Comparison of ENCODE assay signal across 2 cellular contexts in genomic region chr10:110226926-110227641, GRCh38.
A peak's percentile ranks its signal among the peaks of the same experiment; 100 is the strongest.
TF ChIP-seq lines count a peak whose summit lies in the region.

No MANE protein-coding gene starts in this region.

TF ChIP-seq in Ishikawa, 13 proteins besides CTCF, POLR2A, EP300 and RAD21 (continued from another document):
- TF ChIP-seq MAX (IDR thresholded peaks at IDR 0.05), result peak; percentile 66
- 0 out of 2 replicates have a peak, but pooled peaks have one; percentile 10 for TF ChIP-seq YY1 (IDR thresholded peaks at IDR 0.05; ENCODE audit: low read depth)
- TF ChIP-seq TAF1 (IDR thresholded peaks at IDR 0.05; ENCODE audit: low read depth), result no peak
- TF ChIP-seq FOXM1 (IDR thresholded peaks at IDR 0.05; ENCODE audit: borderline replicate concordance, low read depth), result no peak
- peak; percentile 12; the same call in 1 of the 2 replicates for TF ChIP-seq TCF12 (IDR thresholded peaks at IDR 0.05; ENCODE audit: low read depth)

TF ChIP-seq in K562, 482 proteins besides CTCF, POLR2A, EP300 and RAD21 (continued from another document and continues in another):
- 0 out of 2 replicates have a peak, but pooled peaks have one; percentile 22 for TF ChIP-seq NCOA1 (IDR thresholded peaks at IDR 0.05; ENCODE audit: low read depth)
- no peak for TF ChIP-seq ZNF282 (CRISPR knock-in tag; IDR thresholded peaks at IDR 0.05)
- no peak for TF ChIP-seq ZC3H11A (IDR thresholded peaks at IDR 0.05; ENCODE audit: low read depth, low read length)
- TF ChIP-seq ZNF311 (CRISPR knock-in tag; IDR thresholded peaks at IDR 0.05), result no peak
- no peak for TF ChIP-seq ZNF830 (CRISPR knock-in tag; IDR thresholded peaks at IDR 0.05)
- peak in 1 of 2 experiments; percentile 32; a peak in 1 of 4 replicates for TF ChIP-seq ZNF639 (CRISPR knock-in tag; conservative IDR thresholded peaks at IDR 0.05 in 1 of 2, IDR thresholded peaks at IDR 0.05 in 1 of 2)
- no peak for TF ChIP-seq ZBTB12 (CRISPR knock-in tag; IDR thresholded peaks at IDR 0.05)
- no peak for TF ChIP-seq HNRNPK (IDR thresholded peaks at IDR 0.05; ENCODE audit: low read depth, low read length, poor library complexity, severe bottlenecking)
- TF ChIP-seq LARP7 (IDR thresholded peaks at IDR 0.05), result no peak
- TF ChIP-seq ARHGAP35 (IDR thresholded peaks at IDR 0.05; ENCODE audit: partially characterized antibody), result no peak
- no peak for TF ChIP-seq BACH1 (tag; IDR thresholded peaks at IDR 0.05)
- peak; percentile 56 for TF ChIP-seq CXXC5 (CRISPR knock-in tag; IDR thresholded peaks at IDR 0.05)
- TF ChIP-seq MYC (IDR thresholded peaks at IDR 0.05; ENCODE audit: low read depth, low read length), result peak; percentile 58
- TF ChIP-seq MYC (CRISPR knock-in tag; IDR thresholded peaks at IDR 0.05; ENCODE audit: borderline replicate concordance, low read depth), result no peak
- TF ChIP-seq ZNF143 (CRISPR knock-in tag; IDR thresholded peaks at IDR 0.05), result no peak
- peak; percentile 38; the same call in 1 of the 2 replicates for TF ChIP-seq TFAP4 (CRISPR knock-in tag; IDR thresholded peaks at IDR 0.05; ENCODE audit: borderline replicate concordance)
- TF ChIP-seq TSC22D4 (tag; IDR thresholded peaks at IDR 0.05), result no peak
- TF ChIP-seq THRB (CRISPR knock-in tag; conservative IDR thresholded peaks at IDR 0.05), result 0 out of 2 replicates have a peak, but pooled peaks have one; percentile 49
- no peak for TF ChIP-seq ZBTB33 (CRISPR knock-in tag; IDR thresholded peaks at IDR 0.05)
- TF ChIP-seq GATAD2A (IDR thresholded peaks at IDR 0.05), result peak; percentile 74; the same call in 1 of the 2 replicates
- TF ChIP-seq ETV1 (tag; conservative IDR thresholded peaks at IDR 0.05; ENCODE audit: low read depth), result no peak
- TF ChIP-seq NCOA6 (IDR thresholded peaks at IDR 0.05), result no peak
- peak; percentile 24; the same call in 1 of the 2 replicates for TF ChIP-seq NFIC (IDR thresholded peaks at IDR 0.05)
- no peak for TF ChIP-seq ZNF121 (CRISPR knock-in tag; conservative IDR thresholded peaks at IDR 0.05)
- peak; percentile 40; the same call in 1 of the 2 replicates for TF ChIP-seq DPF2 (IDR thresholded peaks at IDR 0.05)
- 0 out of 2 replicates have a peak, but pooled peaks have one; percentile 22 for TF ChIP-seq CTBP1 (IDR thresholded peaks at IDR 0.05; ENCODE audit: borderline replicate concordance)
- peak; percentile 56 for TF ChIP-seq GABPB1 (CRISPR knock-in tag; IDR thresholded peaks at IDR 0.05)
- peak; percentile 75; the same call in 1 of the 2 replicates for TF ChIP-seq ELF4 (CRISPR knock-in tag; IDR thresholded peaks at IDR 0.05)
- no peak for TF ChIP-seq ZNF766 (CRISPR knock-in tag; conservative IDR thresholded peaks at IDR 0.05)
- no peak for TF ChIP-seq E2F5 (CRISPR knock-in tag; IDR thresholded peaks at IDR 0.05)
- peak; percentile 31; the same call in 1 of the 2 replicates for TF ChIP-seq EP400 (IDR thresholded peaks at IDR 0.05)
- TF ChIP-seq VEZF1 (CRISPR knock-in tag; IDR thresholded peaks at IDR 0.05), result peak; percentile 81
- no peak for TF ChIP-seq POLR2H (tag; IDR thresholded peaks at IDR 0.05; ENCODE audit: low read depth)
- TF ChIP-seq HLTF (IDR thresholded peaks at IDR 0.05), result no peak
- TF ChIP-seq MBD1 (CRISPR knock-in tag; IDR thresholded peaks at IDR 0.05), result no peak
- no peak for TF ChIP-seq RREB1 (CRISPR knock-in tag; IDR thresholded peaks at IDR 0.05)
- 0 out of 4 replicates have a peak, but pooled peaks of 1 of the 2 experiments have one; percentile 8 for TF ChIP-seq SIN3A (IDR thresholded peaks at IDR 0.05; ENCODE audit: borderline replicate concordance in 2 of 2, control insufficient read depth in 1 of 2, low read depth in 2 of 2, low read length in 2 of 2)
- no peak for TF ChIP-seq ADNP (tag; IDR thresholded peaks at IDR 0.05)
- TF ChIP-seq MYNN (IDR thresholded peaks at IDR 0.05), result no peak
- no peak for TF ChIP-seq MYNN (CRISPR knock-in tag; IDR thresholded peaks at IDR 0.05)
- no peak for TF ChIP-seq NEUROD1 (IDR thresholded peaks at IDR 0.05; ENCODE audit: borderline replicate concordance, low read depth, low read length, partially characterized antibody)
- no peak for TF ChIP-seq CBFA2T3 (IDR thresholded peaks at IDR 0.05)
- TF ChIP-seq XRCC5 (IDR thresholded peaks at IDR 0.05; ENCODE audit: low read depth, low read length), result no peak
- TF ChIP-seq POLR2G (IDR thresholded peaks at IDR 0.05; ENCODE audit: low read depth, low read length), result 0 out of 2 replicates have a peak, but pooled peaks have one; percentile 10
- TF ChIP-seq CCNT2 (IDR thresholded peaks at IDR 0.05; ENCODE audit: borderline replicate concordance, extremely low read depth, insufficient read length, low read depth, low read length), result peak; percentile 30
- no peak for TF ChIP-seq TBL1XR1 (IDR thresholded peaks at IDR 0.05; ENCODE audit: low read length in 2 of 2)
- no peak for TF ChIP-seq NFATC3 (IDR thresholded peaks at IDR 0.05)
- TF ChIP-seq HDAC1 (IDR thresholded peaks at IDR 0.05), result peak in 1 of 2 experiments; percentile 90; a peak in 2 of 4 replicates
- no peak for TF ChIP-seq PTRF (tag; IDR thresholded peaks at IDR 0.05)
- peak; percentile 47 for TF ChIP-seq BHLHE40 (IDR thresholded peaks at IDR 0.05; ENCODE audit: low read length)
